ENCODE assay signal across 29 cellular contexts in genomic region chr11:9923280-9923679, GRCh38.
A peak's percentile ranks its signal among the peaks of the same experiment; 100 is the strongest.
DNase-seq lines count a peak whose midpoint lies in the region; ATAC-seq, FAIRE-seq and TF ChIP-seq lines count a peak whose summit lies in the region.
"Had no signal": no experiment of that assay in that cellular context is flagged by ENCODE, and none has a peak within 500 bp of the region (broad histone marks: within the 10 kb centered on the region; RNA-seq: fewer than 3 reads in every experiment).

No MANE protein-coding gene starts in this region.

- BruUV-seq in Panc1 (replicated peaks; lab: Mats Ljungman, UMichigan), result no TSS peak

- H3K4me1 ChIP-seq in ES-I3 (ENCODE audit: insufficient read depth, low read length), result peaks cover 16% of the 10 kb centered on the region
- peaks cover 16% of the 10 kb centered on the region for H3K4me1 ChIP-seq in Panc1 (ENCODE audit: control insufficient read depth, insufficient read depth, low read length)
- no peaks in the 10 kb centered on the region; the same call in none of the 2 replicates for H3K4me1 ChIP-seq in iPS DF 6.9 (ENCODE audit: control insufficient read depth, insufficient read depth, low read length)
- H3K4me1 ChIP-seq in CD4-positive, alpha-beta memory T cell (ENCODE audit: insufficient read depth, low read length), result no peaks in the 10 kb centered on the region
- H3K4me1 ChIP-seq: parathyroid adenoma, right atrium auricular region, upper lobe of left lung had no signal

- no peak; the same call in 1 of the 2 replicates for ATAC-seq in Panc1
- ATAC-seq: natural killer cell had no signal

- POLR2A ChIA-PET in Panc1 (lab: Charles Lee), result no interaction called here
- POLR2A ChIA-PET in CD4-positive, alpha-beta memory T cell (lab: Charles Lee; ENCODE audit: partially characterized antibody), result no interaction called here

- H3K27me3 ChIP-seq in Panc1 (ENCODE audit: control insufficient read depth, insufficient read depth, low read length) (no peaks in the 10 kb centered on the region), iPS DF 6.9 (ENCODE audit: control insufficient read depth, insufficient read depth, low read length) (no peaks in the 10 kb centered on the region)
- no peaks in the 10 kb centered on the region for H3K27me3 ChIP-seq in CD4-positive, alpha-beta memory T cell (ENCODE audit: insufficient read depth, low read length)
- H3K27me3 ChIP-seq: left lung, right atrium auricular region, upper lobe of left lung had no signal

- in situ Hi-C loops in Panc1 (cut with HindIII; ENCODE audit: low pct_unique_long_range_greater_than_20kb, low sequenced_read_pairs), result no loop called here

- WGBS in iPS DF 6.9 (ENCODE audit: insufficient coverage, insufficient read length), result no CpG with 5 or more reads among the region's 2 CpGs

- H3K9me3 ChIP-seq in ES-I3 (ENCODE audit: control insufficient read depth, insufficient read depth, low read length) (no peaks in the 10 kb centered on the region), Panc1 (ENCODE audit: control insufficient read depth, insufficient read depth, low read depth, low read length) (no peaks in the 10 kb centered on the region), iPS DF 6.9 (ENCODE audit: control insufficient read depth, insufficient read depth, low read length) (no peaks in the 10 kb centered on the region)
- no peaks in the 10 kb centered on the region for H3K9me3 ChIP-seq in CD4-positive, alpha-beta memory T cell (ENCODE audit: control insufficient read depth in 1 of 2, low read length in 2 of 2)
- H3K9me3 ChIP-seq: left lung, right atrium auricular region, upper lobe of left lung had no signal

- CTCF ChIA-PET in Panc1 (lab: Charles Lee), result no interaction called here
- CTCF ChIA-PET in CD4-positive, alpha-beta memory T cell (lab: Charles Lee; ENCODE audit: partially characterized antibody), result interaction anchor here (0.7 kb wide), 1 partner anchor 11 kb away, joined by 3 read pairs; no protein-coding TSS in a partner anchor

- H3K9me3 Mint-ChIP-seq in nephron, result no peaks in the 10 kb centered on the region
- H3K9me3 Mint-ChIP-seq in CD4-positive, alpha-beta memory T cell, result no peaks in the 10 kb centered on the region
- H3K9me3 Mint-ChIP-seq: activated CD4-positive, alpha-beta T cell treated with anti-CD3 and anti-CD28 coated beads, Interleukin-2, amount 10 ng/mL, durations not matched to agents 7 days and 5 days; CD8-positive, alpha-beta memory T cell; immature natural killer cell; natural killer cell had no signal

- intact Hi-C loops in Panc1 (cut with micrococcal nuclease; ENCODE audit: unreplicated experiment), result no loop called here
- intact Hi-C loops in CD4-positive, alpha-beta memory T cell (cut with micrococcal nuclease), result no loop called here

- H3K36me3 ChIP-seq in ES-I3 (ENCODE audit: insufficient read depth, low read length) (no peaks in the 10 kb centered on the region), Panc1 (ENCODE audit: control insufficient read depth, insufficient read depth, low read length) (no peaks in the 10 kb centered on the region), iPS DF 6.9 (ENCODE audit: control insufficient read depth, insufficient read depth, low read length) (no peaks in the 10 kb centered on the region)
- H3K36me3 ChIP-seq in CD4-positive, alpha-beta memory T cell (ENCODE audit: insufficient read depth, low read length), result no peaks in the 10 kb centered on the region
- H3K36me3 ChIP-seq: left lung, right atrium auricular region, upper lobe of left lung had no signal

- peaks cover 8% of the 10 kb centered on the region for H3K4me1 Mint-ChIP-seq in nephron
- H3K4me1 Mint-ChIP-seq in CD4-positive, alpha-beta memory T cell, result no peaks in the 10 kb centered on the region
- H3K4me1 Mint-ChIP-seq: B cell; CD8-positive, alpha-beta memory T cell; immature natural killer cell; natural killer cell had no signal

- H3K9ac ChIP-seq in ES-I3 (ENCODE audit: low read depth, low read length), result peak overlapping the region; percentile 26
- H3K9ac ChIP-seq: parathyroid adenoma had no signal

- DNase-seq in Panc1 (ENCODE audit: low read depth, low spot score), result no peak
- DNase-seq in iPS DF 6.9 (ENCODE audit: low read depth, low spot score), result no peak
- DNase-seq in CD4-positive, alpha-beta memory T cell, result no peak
- no peak for DNase-seq in NCI-H2171 (lab: John Stamatoyannopoulos, UW)
- DNase-seq in MV-4-11 (lab: John Stamatoyannopoulos, UW), result no peak
- no peak for DNase-seq in GM19239 (ENCODE audit: insufficient read length, low spot score)
- DNase-seq: activated CD4-positive, alpha-beta T cell treated with anti-CD3 and anti-CD28 coated beads, Interleukin-2, amount 10 ng/mL, durations not matched to agents 7 days and 5 days; activated naive CD4-positive, alpha-beta T cell treated with Interleukin-2 at 50 U/mL for 16 hours; activated T-cell treated with anti-CD3 and anti-CD28 coated beads, Interleukin-2, amount 50 U/mL, for 48 hours; CD8-positive, alpha-beta memory T cell; effector memory CD4-positive, alpha-beta T cell; HCEC 1CT; immature natural killer cell; Kasumi-1; left lung; midbrain; natural killer cell; NCI-H2171 treated with DMSO at 0.1 percent for 48 hours; NCI-H526; SHP77; stimulated activated CD4-positive, alpha-beta T cell treated with anti-CD3 and anti-CD28 coated beads, Interleukin-4, amount 100 ng/mL, for 1 hour; T-helper 9 cell; upper lobe of left lung had no signal

- H3K4me3 Mint-ChIP-seq in nephron, result no peak overlapping the region
- no peak overlapping the region for H3K4me3 Mint-ChIP-seq in CD4-positive, alpha-beta memory T cell
- H3K4me3 Mint-ChIP-seq: activated CD4-positive, alpha-beta T cell treated with anti-CD3 and anti-CD28 coated beads, Interleukin-2, amount 10 ng/mL, durations not matched to agents 7 days and 5 days; B cell; CD8-positive, alpha-beta memory T cell; immature natural killer cell; natural killer cell had no signal

- TF ChIP-seq CTCF in Panc1 (IDR thresholded peaks at IDR 0.05), result no peak
- TF ChIP-seq CTCF in nephron (IDR thresholded peaks at IDR 0.05; ENCODE audit: unreplicated experiment in 3 of 3), result no peak

- no peaks in the 10 kb centered on the region for H3K27me3 Mint-ChIP-seq in nephron (ENCODE audit: low read depth)
- H3K27me3 Mint-ChIP-seq in CD4-positive, alpha-beta memory T cell, result no peaks in the 10 kb centered on the region
- H3K27me3 Mint-ChIP-seq: activated CD4-positive, alpha-beta T cell treated with anti-CD3 and anti-CD28 coated beads, Interleukin-2, amount 10 ng/mL, durations not matched to agents 7 days and 5 days; B cell; CD8-positive, alpha-beta memory T cell had no signal

- peaks cover 4% of the 10 kb centered on the region for H3K36me3 Mint-ChIP-seq in nephron (ENCODE audit: low read depth)
- no peaks in the 10 kb centered on the region for H3K36me3 Mint-ChIP-seq in CD4-positive, alpha-beta memory T cell
- H3K36me3 Mint-ChIP-seq: CD8-positive, alpha-beta memory T cell; natural killer cell had no signal

- H3K27ac ChIP-seq in Panc1 (ENCODE audit: low read length) (peak overlapping the region; percentile 82), iPS DF 6.9 (ENCODE audit: low read length) (peak overlapping the region; percentile 86)
- H3K27ac ChIP-seq in CD4-positive, alpha-beta memory T cell (ENCODE audit: low read depth, low read length), result no peak overlapping the region
- H3K27ac ChIP-seq: left lung, parathyroid adenoma, right atrium auricular region, upper lobe of left lung, VCaP had no signal

- peak overlapping the region; percentile 52 to 87 (median 64) for H3K27ac Mint-ChIP-seq in nephron
- H3K27ac Mint-ChIP-seq in CD4-positive, alpha-beta memory T cell, result peak overlapping the region in 1 of 7 donors; percentile 44
- H3K27ac Mint-ChIP-seq: activated CD4-positive, alpha-beta T cell treated with anti-CD3 and anti-CD28 coated beads, Interleukin-2, amount 10 ng/mL, durations not matched to agents 7 days and 5 days; B cell; CD8-positive, alpha-beta memory T cell; immature natural killer cell; natural killer cell had no signal

- H3K4me3 ChIP-seq in Panc1 (ENCODE audit: low read depth in 2 of 2, low read length in 2 of 2) (no peak overlapping the region), iPS DF 6.9 (ENCODE audit: low read length) (no peak overlapping the region)
- H3K4me3 ChIP-seq in CD4-positive, alpha-beta memory T cell (ENCODE audit: low read length in 2 of 2), result no peak overlapping the region
- H3K4me3 ChIP-seq: left lung, right atrium auricular region, upper lobe of left lung had no signal

- FAIRE-seq in GM19239 (lab: Jason Lieb, UNC), result no peak
